20 cellular contexts compared by ENCODE assay signal in genomic region chr1:174931214-174931613, GRCh38.
"Had no signal": no experiment of that assay in that cellular context is flagged by ENCODE, and none has a peak within 500 bp of the region (broad histone marks: within the 10 kb centered on the region; RNA-seq: fewer than 3 reads in every experiment).

No MANE protein-coding gene starts in this region.

- DNase-seq: activated CD4-positive, alpha-beta memory T cell treated with anti-CD3 and anti-CD28 coated beads for 36 hours; activated CD4-positive, alpha-beta T cell treated with anti-CD3 and anti-CD28 coated beads for 1 hour; activated CD8-positive, alpha-beta memory T cell treated with anti-CD3 and anti-CD28 coated beads, Interleukin-2, amount 10 ng/mL, durations not matched to agents 7 days and 5 days; activated naive CD4-positive, alpha-beta T cell treated with anti-CD3 and anti-CD28 coated beads for 36 hours; activated naive CD8-positive, alpha-beta T cell treated with anti-CD3 and anti-CD28 coated beads, Interleukin-2, amount 50 U/mL, for 24 hours; activated T-cell treated with anti-CD3 and anti-CD28 coated beads, Interleukin-2, amount 50 U/mL, for 1 hour; left ventricle myocardium inferior; mesendoderm; pancreas; stimulated activated CD4-positive, alpha-beta T cell treated with anti-CD3 and anti-CD28 coated beads, Interleukin-12 subunit alpha, Interleukin-12 subunit beta, amount 100 ng/mL, for 4 hours; stimulated activated CD4-positive, alpha-beta T cell treated with anti-CD3 and anti-CD28 coated beads, Interleukin-2, amount 100 ng/mL, for 24 hours; T-cell; T1000; tibial artery had no signal

- H3K79me2 ChIP-seq: hepatocyte had no signal

- H3K9me3 Mint-ChIP-seq: activated CD4-positive, alpha-beta memory T cell treated with anti-CD3 and anti-CD28 coated beads for 36 hours; activated naive CD4-positive, alpha-beta T cell treated with anti-CD3 and anti-CD28 coated beads for 36 hours; activated naive CD8-positive, alpha-beta T cell treated with anti-CD3 and anti-CD28 coated beads, Interleukin-2, amount 50 U/mL, for 24 hours; activated T-helper 2 cell treated with anti-CD3 and anti-CD28 coated beads, Interferon-gamma antibody, Interleukin-2, Interleukin-4, amounts not matched to agents 10 μg/mL and 5 μg/mL and 100 μg/mL, durations not matched to agents 14 hours and 24 hours and 36 hours; dendritic cell treated with granulocyte-macrophage colony-stimulating factor and Interleukin-4, amounts not matched to agents 40 ng/mL and 50 ng/mL, for 4 days; natural killer cell treated with Interleukin-12 subunit alpha and Interleukin-12 subunit beta and Interleukin-15 and Interleukin-18, amount 100 ng/mL, for 72 hours; stimulated activated effector memory CD8-positive, alpha-beta T cell treated with anti-CD3 and anti-CD28 coated beads, Interleukin-12 subunit alpha, Interleukin-12 subunit beta, amount 100 ng/mL, for 72 hours; T-cell had no signal

- ATAC-seq: activated CD8-positive, alpha-beta memory T cell treated with anti-CD3 and anti-CD28 coated beads, Interleukin-2, amount 10 ng/mL, durations not matched to agents 7 days and 5 days; activated naive CD8-positive, alpha-beta T cell treated with anti-CD3 and anti-CD28 coated beads, Interleukin-2, amount 50 U/mL, for 24 hours; natural killer cell treated with Interleukin-12 subunit alpha and Interleukin-12 subunit beta and Interleukin-15 and Interleukin-18, amount 100 ng/mL, for 72 hours; pancreas; stimulated activated effector memory CD8-positive, alpha-beta T cell treated with anti-CD3 and anti-CD28 coated beads, Interleukin-12 subunit alpha, Interleukin-12 subunit beta, amount 100 ng/mL, for 72 hours; T-cell had no signal

- H3K27me3 Mint-ChIP-seq: activated CD4-positive, alpha-beta memory T cell treated with anti-CD3 and anti-CD28 coated beads for 36 hours; activated CD8-positive, alpha-beta memory T cell treated with anti-CD3 and anti-CD28 coated beads, Interleukin-2, amount 10 ng/mL, durations not matched to agents 7 days and 5 days; activated naive CD8-positive, alpha-beta T cell treated with anti-CD3 and anti-CD28 coated beads, Interleukin-2, amount 50 U/mL, for 24 hours; dendritic cell treated with granulocyte-macrophage colony-stimulating factor and Interleukin-4, amounts not matched to agents 40 ng/mL and 50 ng/mL, for 4 days; natural killer cell treated with Interleukin-12 subunit alpha and Interleukin-12 subunit beta and Interleukin-15 and Interleukin-18, amount 100 ng/mL, for 72 hours; T-cell had no signal

- H3K4me1 Mint-ChIP-seq: activated CD8-positive, alpha-beta memory T cell treated with anti-CD3 and anti-CD28 coated beads, Interleukin-2, amount 10 ng/mL, durations not matched to agents 7 days and 5 days; activated naive CD8-positive, alpha-beta T cell treated with anti-CD3 and anti-CD28 coated beads, Interleukin-2, amount 50 U/mL, for 24 hours; stimulated activated effector memory CD8-positive, alpha-beta T cell treated with anti-CD3 and anti-CD28 coated beads, Interleukin-12 subunit alpha, Interleukin-12 subunit beta, amount 100 ng/mL, for 72 hours had no signal

- H3K27ac Mint-ChIP-seq: activated CD4-positive, alpha-beta memory T cell treated with anti-CD3 and anti-CD28 coated beads for 36 hours; activated CD8-positive, alpha-beta memory T cell treated with anti-CD3 and anti-CD28 coated beads, Interleukin-2, amount 10 ng/mL, durations not matched to agents 7 days and 5 days; activated naive CD4-positive, alpha-beta T cell treated with anti-CD3 and anti-CD28 coated beads for 36 hours; activated naive CD8-positive, alpha-beta T cell treated with anti-CD3 and anti-CD28 coated beads, Interleukin-2, amount 50 U/mL, for 24 hours; activated T-helper 2 cell treated with anti-CD3 and anti-CD28 coated beads, Interferon-gamma antibody, Interleukin-2, Interleukin-4, amounts not matched to agents 10 μg/mL and 5 μg/mL and 100 μg/mL, durations not matched to agents 14 hours and 24 hours and 36 hours; dendritic cell treated with granulocyte-macrophage colony-stimulating factor and Interleukin-4, amounts not matched to agents 40 ng/mL and 50 ng/mL, for 4 days; natural killer cell treated with Interleukin-12 subunit alpha and Interleukin-12 subunit beta and Interleukin-15 and Interleukin-18, amount 100 ng/mL, for 72 hours; stimulated activated effector memory CD8-positive, alpha-beta T cell treated with anti-CD3 and anti-CD28 coated beads, Interleukin-12 subunit alpha, Interleukin-12 subunit beta, amount 100 ng/mL, for 72 hours; T-cell had no signal

- H3K4me3 Mint-ChIP-seq: activated CD4-positive, alpha-beta memory T cell treated with anti-CD3 and anti-CD28 coated beads for 36 hours; activated CD8-positive, alpha-beta memory T cell treated with anti-CD3 and anti-CD28 coated beads, Interleukin-2, amount 10 ng/mL, durations not matched to agents 7 days and 5 days; activated naive CD4-positive, alpha-beta T cell treated with anti-CD3 and anti-CD28 coated beads for 36 hours; activated naive CD8-positive, alpha-beta T cell treated with anti-CD3 and anti-CD28 coated beads, Interleukin-2, amount 50 U/mL, for 24 hours; dendritic cell treated with granulocyte-macrophage colony-stimulating factor and Interleukin-4, amounts not matched to agents 40 ng/mL and 50 ng/mL, for 4 days; natural killer cell treated with Interleukin-12 subunit alpha and Interleukin-12 subunit beta and Interleukin-15 and Interleukin-18, amount 100 ng/mL, for 72 hours; stimulated activated effector memory CD8-positive, alpha-beta T cell treated with anti-CD3 and anti-CD28 coated beads, Interleukin-12 subunit alpha, Interleukin-12 subunit beta, amount 100 ng/mL, for 72 hours; T-cell had no signal

- H3K4me1 ChIP-seq: ascending aorta, left ventricle myocardium inferior had no signal

- H3K27me3 ChIP-seq: ascending aorta, hepatocyte, pancreas, tibial artery had no signal

- H3K9me3 ChIP-seq: ascending aorta, left ventricle myocardium inferior, pancreas, tibial artery had no signal

- H3K4me3 ChIP-seq: ascending aorta, hepatocyte, left ventricle myocardium inferior, pancreas, tibial artery had no signal

- H2AFZ ChIP-seq: hepatocyte had no signal

- H3K27ac ChIP-seq: ascending aorta, hepatocyte, left ventricle myocardium inferior, pancreas, tibial artery had no signal

- H3K36me3 ChIP-seq: ascending aorta, left ventricle myocardium inferior, pancreas, tibial artery had no signal

- H3K4me2 ChIP-seq: hepatocyte had no signal

- H3K36me3 Mint-ChIP-seq: activated CD4-positive, alpha-beta memory T cell treated with anti-CD3 and anti-CD28 coated beads for 36 hours; activated CD8-positive, alpha-beta memory T cell treated with anti-CD3 and anti-CD28 coated beads, Interleukin-2, amount 10 ng/mL, durations not matched to agents 7 days and 5 days; natural killer cell treated with Interleukin-12 subunit alpha and Interleukin-12 subunit beta and Interleukin-15 and Interleukin-18, amount 100 ng/mL, for 72 hours; stimulated activated effector memory CD8-positive, alpha-beta T cell treated with anti-CD3 and anti-CD28 coated beads, Interleukin-12 subunit alpha, Interleukin-12 subunit beta, amount 100 ng/mL, for 72 hours had no signal
